In the genomic region with DNA sequence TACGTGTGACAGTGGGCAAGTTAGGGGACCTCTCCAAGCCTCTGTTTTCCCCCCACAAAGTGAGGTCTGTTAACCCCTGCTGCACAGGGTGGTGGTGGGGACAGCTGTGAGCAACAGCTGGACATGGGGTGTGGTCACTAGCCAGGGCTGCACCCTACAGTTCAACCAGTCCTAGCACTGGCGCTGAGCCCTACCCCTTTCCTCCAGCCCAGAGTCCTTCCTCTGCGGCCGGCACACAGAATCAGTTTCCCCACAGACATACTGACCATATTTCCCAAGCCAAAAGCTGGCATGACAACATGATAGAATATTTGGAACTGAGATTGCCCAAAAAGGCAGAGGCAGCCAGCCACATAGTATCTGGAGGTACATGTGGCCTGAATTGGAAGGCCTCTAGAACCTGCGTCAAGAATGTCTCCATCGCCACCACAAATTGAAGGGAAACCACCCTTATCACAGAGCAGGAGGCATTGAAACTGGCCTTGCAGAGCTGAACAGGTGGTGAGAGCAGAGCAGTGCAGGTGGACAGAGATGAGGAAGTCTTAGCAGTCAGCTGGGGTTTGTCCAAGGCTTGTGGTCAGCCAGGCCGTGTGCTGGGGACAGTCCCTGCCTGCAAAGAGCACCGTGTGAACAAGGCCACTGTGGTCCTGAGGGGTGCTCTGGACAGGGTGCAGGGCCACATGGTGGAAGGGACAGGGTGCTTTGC, we compare ENCODE assay signal across 16 cellular contexts. TPM values are rescaled to one million over a fixed set of nuclear protein-coding genes. Genes with fewer than 3 reads are reported as not detected.
A peak's percentile ranks its signal among the peaks of the same experiment; 100 is the strongest.
DNase-seq lines count a peak whose midpoint lies in the region; ATAC-seq, FAIRE-seq and TF ChIP-seq lines count a peak whose summit lies in the region.
"Had no signal": no experiment of that assay in that cellular context is flagged by ENCODE, and none has a peak within 500 bp of the region (broad histone marks: within the 10 kb centered on the region; RNA-seq: fewer than 3 reads in every experiment).

No MANE protein-coding gene starts in this region.

- in situ Hi-C loops in transverse colon (cut with MboI; ENCODE audit: low pct_ligation_motif_present in 1 of 4, low pct_unique_long_range_greater_than_20kb in 1 of 4, low sequenced_read_pairs in 3 of 4), result no loop called here

- peak; percentile 84 for FAIRE-seq in bronchial epithelial cell (lab: Jason Lieb, UNC)
- FAIRE-seq: kidney had no signal

- H3K4me1 ChIP-seq in transverse colon (peaks cover 3 to 35% (median 24%) of the 10 kb centered on the region in 4 donors), SJCRH30 (peaks cover 7% of the 10 kb centered on the region)
- H3K4me1 ChIP-seq: adrenal gland had no signal

- H3K27ac ChIP-seq in transverse colon, result peak overlapping the region in 1 of 4 donors; percentile 25
- H3K27ac ChIP-seq in SJCRH30, result no peak overlapping the region
- H3K27ac ChIP-seq: adrenal gland, skin epidermis, thyroid gland had no signal

- H3K27me3 ChIP-seq in bronchial epithelial cell (ENCODE audit: control insufficient read depth, insufficient read depth, low read length), result no peaks in the 10 kb centered on the region
- no peaks in the 10 kb centered on the region for H3K27me3 ChIP-seq in transverse colon
- H3K27me3 ChIP-seq in SJCRH30, result no peaks in the 10 kb centered on the region
- H3K27me3 ChIP-seq: adrenal gland, thyroid gland had no signal

- intact Hi-C loops in transverse colon (cut with DNase I; ENCODE audit: low total_unique reads), result no loop called here

- H3K36me3 ChIP-seq in bronchial epithelial cell (ENCODE audit: control insufficient read depth, insufficient read depth, low read length) (peaks cover 1% of the 10 kb centered on the region), transverse colon (no peaks in the 10 kb centered on the region), SJCRH30 (no peaks in the 10 kb centered on the region)
- H3K36me3 ChIP-seq: thyroid gland had no signal

- CTCF ChIA-PET in activated naive CD4-positive, alpha-beta T cell treated with anti-CD3 and anti-CD28 coated beads, Interleukin-2, amount 10 ng/mL, durations not matched to agents 7 days and 5 days (lab: Charles Lee), result no interaction called here

- TF ChIP-seq EP300 in transverse colon (IDR thresholded peaks at IDR 0.05; ENCODE audit: low read depth), result no peak

- H3K36me3 Mint-ChIP-seq in activated naive CD4-positive, alpha-beta T cell treated with anti-CD3 and anti-CD28 coated beads, Interleukin-2, amount 10 ng/mL, durations not matched to agents 7 days and 5 days, result peaks cover 79% of the 10 kb centered on the region

- no peaks in the 10 kb centered on the region for H3K9me3 Mint-ChIP-seq in activated naive CD4-positive, alpha-beta T cell treated with anti-CD3 and anti-CD28 coated beads, Interleukin-2, amount 10 ng/mL, durations not matched to agents 7 days and 5 days
- H3K9me3 Mint-ChIP-seq: neural crest cell had no signal

- no peak overlapping the region for H3K4me3 Mint-ChIP-seq in activated naive CD4-positive, alpha-beta T cell treated with anti-CD3 and anti-CD28 coated beads, Interleukin-2, amount 10 ng/mL, durations not matched to agents 7 days and 5 days
- H3K4me3 Mint-ChIP-seq: neural crest cell had no signal

- WGBS in transverse colon (ENCODE audit: low coverage in 1 of 2), 2 donors, result 60 to 68% methylated on average over 2 to 8 of the region's 8 CpGs

- H3K4me3 ChIP-seq in bronchial epithelial cell (ENCODE audit: low read depth, low read length), result no peak overlapping the region
- H3K4me3 ChIP-seq in transverse colon, result no peak overlapping the region
- H3K4me3 ChIP-seq in SJCRH30, result no peak overlapping the region
- H3K4me3 ChIP-seq: adrenal gland, skin epidermis, thyroid gland had no signal

- no peaks in the 10 kb centered on the region for H3K9me3 ChIP-seq in transverse colon
- H3K9me3 ChIP-seq in SJCRH30 (replicated peaks), result no peaks in the 10 kb centered on the region
- H3K9me3 ChIP-seq: adrenal gland, thyroid gland had no signal

- H3K4me1 Mint-ChIP-seq in activated naive CD4-positive, alpha-beta T cell treated with anti-CD3 and anti-CD28 coated beads, Interleukin-2, amount 10 ng/mL, durations not matched to agents 7 days and 5 days, result peaks cover 2% of the 10 kb centered on the region

- DNase-seq in activated naive CD4-positive, alpha-beta T cell treated with anti-CD3 and anti-CD28 coated beads, Interleukin-2, amount 10 ng/mL, durations not matched to agents 7 days and 5 days, result no peak
- DNase-seq in activated naive CD4-positive, alpha-beta T cell treated with Interleukin-2 at 50 U/mL for 16 hours, result no peak
- no peak for DNase-seq in bronchial epithelial cell (ENCODE audit: low read depth)
- peak; percentile 58 for DNase-seq in transverse colon
- DNase-seq in stimulated activated CD4-positive, alpha-beta T cell treated with anti-CD3 and anti-CD28 coated beads, Interleukin-4, amount 100 ng/mL, for 4 hours, result no peak
- no peak for DNase-seq in SJCRH30
- DNase-seq: adrenal gland, cortex of kidney, DMS153, kidney, thyroid gland had no signal

- ATAC-seq in HG03159 (IDR thresholded peaks at IDR 0.05; ENCODE audit: unreplicated experiment), result peak; percentile 38
- ATAC-seq in GM21360 (IDR thresholded peaks at IDR 0.05; ENCODE audit: unreplicated experiment), result no peak

- TF ChIP-seq CTCF in bronchial epithelial cell (IDR thresholded peaks at IDR 0.05; ENCODE audit: insufficient read depth, low read length, severe bottlenecking) (no peak), transverse colon (IDR thresholded peaks at IDR 0.05) (no peak)

- no peak for TF ChIP-seq POLR2A in transverse colon (IDR thresholded peaks at IDR 0.05)

- H3K27me3 Mint-ChIP-seq in activated naive CD4-positive, alpha-beta T cell treated with anti-CD3 and anti-CD28 coated beads, Interleukin-2, amount 10 ng/mL, durations not matched to agents 7 days and 5 days, result peaks cover 4% of the 10 kb centered on the region

- peak overlapping the region; percentile 76 for H3K27ac Mint-ChIP-seq in activated naive CD4-positive, alpha-beta T cell treated with anti-CD3 and anti-CD28 coated beads, Interleukin-2, amount 10 ng/mL, durations not matched to agents 7 days and 5 days

RNA-seq across cellular contexts. Expression of gene DEGS2, which starts 21.2 kb away (rescaled TPM):
- total RNA-seq in bronchial epithelial cell (0.53 and 9.7 TPM in 2 replicates), transverse colon (10 to 100 TPM in 3 of 4 donors, 1 to 10 TPM in 1; 4.9 to 33.2 (median 23.7) TPM)
- total RNA-seq in SJCRH30 (2014; rRNA removed; shearing (Covaris generic)), result 0.03 TPM in 1 of 2 replicates, not detected in the other
- total RNA-seq: A673, neural crest cell had no signal
